ENCODE assay signal across 17 cellular contexts in genomic region chr20:25046736-25047666, GRCh38. TPM values are rescaled to one million over a fixed set of nuclear protein-coding genes. Genes with fewer than 3 reads are reported as not detected.
A peak's percentile ranks its signal among the peaks of the same experiment; 100 is the strongest.
DNase-seq lines count a peak whose midpoint lies in the region; ATAC-seq and TF ChIP-seq lines count a peak whose summit lies in the region.
"Had no signal": no experiment of that assay in that cellular context is flagged by ENCODE, and none has a peak within 500 bp of the region (broad histone marks: within the 10 kb centered on the region; RNA-seq: fewer than 3 reads in every experiment).

No MANE protein-coding gene starts in this region.

- no peak overlapping the region for H3K4me3 ChIP-seq in CD4-positive, CD25-positive, alpha-beta regulatory T cell (ENCODE audit: low read depth, low read length)
- no peak overlapping the region for H3K4me3 ChIP-seq in right lobe of liver
- no peak overlapping the region for H3K4me3 ChIP-seq in spleen

- no peak for ATAC-seq in CD4-positive, CD25-positive, alpha-beta regulatory T cell (ENCODE audit: low read depth in 2 of 2)
- no peak for ATAC-seq in right lobe of liver
- no peak for ATAC-seq in HG03520 (IDR thresholded peaks at IDR 0.05; ENCODE audit: unreplicated experiment)
- ATAC-seq: activated T-helper 17 cell treated with anti-CD3 and anti-CD28 coated beads, Interleukin-2, amount 50 U/mL, for 72 hours; WTC11 had no signal

- H3K27me3 ChIP-seq in CD4-positive, CD25-positive, alpha-beta regulatory T cell (ENCODE audit: control insufficient read depth, insufficient read depth, low read length) = no peaks in the 10 kb centered on the region
- no peaks in the 10 kb centered on the region for H3K27me3 ChIP-seq in right lobe of liver
- no peaks in the 10 kb centered on the region for H3K27me3 ChIP-seq in spleen (replicated peaks in 1 of 7)

- no peaks in the 10 kb centered on the region for H3K27me3 Mint-ChIP-seq in CD4-positive, CD25-positive, alpha-beta regulatory T cell
- H3K27me3 Mint-ChIP-seq: activated T-helper 17 cell treated with anti-CD3 and anti-CD28 coated beads, Interleukin-2, amount 50 U/mL, for 72 hours had no signal

- POLR2A ChIA-PET in RWPE1 (lab: Yijun Ruan, JAX; ENCODE audit: low non-redundant PET) = no interaction called here

- H3K9me3 ChIP-seq in CD4-positive, CD25-positive, alpha-beta regulatory T cell (ENCODE audit: control insufficient read depth in 2 of 2, low read length in 2 of 2) = no peaks in the 10 kb centered on the region
- no peaks in the 10 kb centered on the region for H3K9me3 ChIP-seq in right lobe of liver
- H3K9me3 ChIP-seq in spleen = no peaks in the 10 kb centered on the region

- TF ChIP-seq POLR2A in right lobe of liver (IDR thresholded peaks at IDR 0.05) (no peak), spleen (IDR thresholded peaks at IDR 0.05) (no peak)

- peaks cover 0 to 56% (median 26%) of the 10 kb centered on the region in 4 donors for H3K4me1 Mint-ChIP-seq in CD4-positive, CD25-positive, alpha-beta regulatory T cell
- H3K4me1 Mint-ChIP-seq: WTC11 had no signal

- H3K9me3 Mint-ChIP-seq in CD4-positive, CD25-positive, alpha-beta regulatory T cell = no peaks in the 10 kb centered on the region
- H3K9me3 Mint-ChIP-seq: activated T-helper 17 cell treated with anti-CD3 and anti-CD28 coated beads, Interleukin-2, amount 50 U/mL, for 72 hours; HFFc6; WTC11 had no signal

- H3K4me3 Mint-ChIP-seq in CD4-positive, CD25-positive, alpha-beta regulatory T cell = peak overlapping the region in 1 of 4 donors; percentile 32
- H3K4me3 Mint-ChIP-seq: activated T-helper 17 cell treated with anti-CD3 and anti-CD28 coated beads, Interleukin-2, amount 50 U/mL, for 72 hours; HFFc6; WTC11 had no signal

- no peak for DNase-seq in CD4-positive, CD25-positive, alpha-beta regulatory T cell
- DNase-seq in right lobe of liver (peak in 2 of 3 donors; percentile 16 to 55), spleen (peak; percentile 71), RWPE1 (ENCODE audit: low spot score) (no peak), Ammon's horn (ENCODE audit: low spot score) (no peak)
- DNase-seq: HFFc6, mammary epithelial cell, MM.1S, NCI-H1694 treated with DMSO at 0.1 percent for 48 hours, NCI-H226 had no signal

- peaks cover 23% of the 10 kb centered on the region for H3K36me3 ChIP-seq in CD4-positive, CD25-positive, alpha-beta regulatory T cell (ENCODE audit: control insufficient read depth, insufficient read depth, low read length)
- H3K36me3 ChIP-seq in right lobe of liver (no peaks in the 10 kb centered on the region), spleen (peaks cover 0 to 54% (median 21%) of the 10 kb centered on the region in 6 donors)

- H3K36me3 Mint-ChIP-seq in CD4-positive, CD25-positive, alpha-beta regulatory T cell = no peaks in the 10 kb centered on the region
- H3K36me3 Mint-ChIP-seq: WTC11 had no signal

- peaks cover 19% of the 10 kb centered on the region for H3K4me1 ChIP-seq in CD4-positive, CD25-positive, alpha-beta regulatory T cell (ENCODE audit: control insufficient read depth, insufficient read depth, low read length, poor library complexity, severe bottlenecking)
- H3K4me1 ChIP-seq in right lobe of liver = peaks cover 2 to 80% (median 23%) of the 10 kb centered on the region in 4 donors
- H3K4me1 ChIP-seq in spleen = peaks cover 24 to 93% (median 65%) of the 10 kb centered on the region in 6 donors

- 75% methylated on average over 6 of the region's 21 CpGs for WGBS in right lobe of liver (ENCODE audit: insufficient coverage, low coverage, low lambda C conversion rate, missing lambda C conversion rate)
- WGBS in spleen, 5 donors = 72 to 88% (median 82%) methylated on average over 21 of the region's 21 CpGs

- intact Hi-C loops in right lobe of liver (cut with DNase I) = loop anchor here (5.0 kb wide), 2 partner anchors 40 to 55 kb away; partner anchors contain the start of gene APMAP (in 1 of the 2)
- intact Hi-C loops in spleen (cut with DNase I; ENCODE audit: low total_unique reads) = no loop called here

- H3K27ac ChIP-seq in CD4-positive, CD25-positive, alpha-beta regulatory T cell (ENCODE audit: insufficient read depth, low read length, poor library complexity, severe bottlenecking) = no peak overlapping the region
- peak overlapping the region; percentile 99 for H3K27ac ChIP-seq in VCaP
- no peak overlapping the region for H3K27ac ChIP-seq in right lobe of liver
- H3K27ac ChIP-seq in spleen = no peak overlapping the region
- no peak overlapping the region for H3K27ac ChIP-seq in RWPE1
- H3K27ac ChIP-seq: epithelial cell of prostate had no signal

- peak overlapping the region in 2 of 3 donors; percentile 36 to 87 for H3K27ac Mint-ChIP-seq in CD4-positive, CD25-positive, alpha-beta regulatory T cell
- H3K27ac Mint-ChIP-seq: activated T-helper 17 cell treated with anti-CD3 and anti-CD28 coated beads, Interleukin-2, amount 50 U/mL, for 72 hours; HFFc6; WTC11 had no signal

- CTCF ChIA-PET in RWPE1 (lab: Yijun Ruan, JAX) = interaction anchor here (0.6 kb wide), 1 partner anchor 10 kb away, joined by 5 read pairs; no protein-coding TSS in a partner anchor

- TF ChIP-seq CTCF in VCaP (conservative IDR thresholded peaks at IDR 0.05) (no peak), right lobe of liver (IDR thresholded peaks at IDR 0.05) (no peak), spleen (IDR thresholded peaks at IDR 0.05 in 8 of 11, conservative IDR thresholded peaks at IDR 0.05 in 3 of 11) (no peak), RWPE1 (conservative IDR thresholded peaks at IDR 0.05; ENCODE audit: low read depth) (no peak)

RNA-seq across cellular contexts. Expression of gene ACSS1, which starts 10.9 kb away (rescaled TPM):
- total RNA-seq in CD4-positive, CD25-positive, alpha-beta regulatory T cell = 38.7 TPM
- polyA plus RNA-seq in CD4-positive, CD25-positive, alpha-beta regulatory T cell = 10 to 100 TPM; 39.8 to 47.3 (median 40.9) TPM
- total RNA-seq in right lobe of liver (1 to 10 TPM; 3.5 to 9.1 (median 6.3) TPM), spleen (10 to 100 TPM; 34.0 to 50.8 (median 41.3) TPM)
- 10 to 100 TPM; 20.3 to 26.8 (median 26.3) TPM for polyA plus RNA-seq in spleen

RNA-seq across cellular contexts. Expression of gene VSX1, which starts 34.9 kb away (rescaled TPM):
- total RNA-seq in CD4-positive, CD25-positive, alpha-beta regulatory T cell = not detected
- not detected for polyA plus RNA-seq in CD4-positive, CD25-positive, alpha-beta regulatory T cell
- total RNA-seq in right lobe of liver (under 1 TPM in 2 of 6 experiments, not detected in 4; 0.25 to 0.73 TPM), spleen (not detected)
- not detected for polyA plus RNA-seq in spleen
- total RNA-seq: activated CD8-positive, alpha-beta memory T cell treated with anti-CD3 and anti-CD28 coated beads for 36 hours; activated T-helper 17 cell treated with anti-CD3 and anti-CD28 coated beads, Interleukin-2, amount 50 U/mL, for 72 hours; HFFc6; mammary epithelial cell; T-helper 1 cell treated with Interleukin-12 subunit alpha and Interleukin-12 subunit beta and Interleukin-4 antibody, amounts not matched to agents 30 ng/mL and 1 ng/mL, for 36 hours; WTC11 had no signal
- polyA plus RNA-seq: mammary epithelial cell had no signal

RNA-seq across cellular contexts. Expression of gene APMAP, which starts 54.5 kb away (rescaled TPM):
- 28.2 TPM for total RNA-seq in CD4-positive, CD25-positive, alpha-beta regulatory T cell
- polyA plus RNA-seq in CD4-positive, CD25-positive, alpha-beta regulatory T cell = 10 to 100 TPM; 68.4 to 83.2 (median 72.4) TPM
- 100 to 1,000 TPM; 130 to 210 (median 140) TPM for total RNA-seq in right lobe of liver
- total RNA-seq in spleen = 100 to 1,000 TPM in 1 of 7 donors, 10 to 100 TPM in 6; 57.9 to 104 (median 78.8) TPM
- 10 to 100 TPM; 26.5 to 36.0 (median 31.5) TPM for polyA plus RNA-seq in spleen

Comparison
In these comparisons a context has a peak if more than half of its experiments do, and no peak if none do; other contexts are left out.
1. DNase-seq: peak in right lobe of liver (2 of 3) and spleen (single experiment); none in CD4-positive, CD25-positive, alpha-beta regulatory T cell (0 of 3), RWPE1 (single experiment) and Ammon's horn (single experiment).